ENCODE assay signal across 12 cellular contexts in the genomic region with DNA sequence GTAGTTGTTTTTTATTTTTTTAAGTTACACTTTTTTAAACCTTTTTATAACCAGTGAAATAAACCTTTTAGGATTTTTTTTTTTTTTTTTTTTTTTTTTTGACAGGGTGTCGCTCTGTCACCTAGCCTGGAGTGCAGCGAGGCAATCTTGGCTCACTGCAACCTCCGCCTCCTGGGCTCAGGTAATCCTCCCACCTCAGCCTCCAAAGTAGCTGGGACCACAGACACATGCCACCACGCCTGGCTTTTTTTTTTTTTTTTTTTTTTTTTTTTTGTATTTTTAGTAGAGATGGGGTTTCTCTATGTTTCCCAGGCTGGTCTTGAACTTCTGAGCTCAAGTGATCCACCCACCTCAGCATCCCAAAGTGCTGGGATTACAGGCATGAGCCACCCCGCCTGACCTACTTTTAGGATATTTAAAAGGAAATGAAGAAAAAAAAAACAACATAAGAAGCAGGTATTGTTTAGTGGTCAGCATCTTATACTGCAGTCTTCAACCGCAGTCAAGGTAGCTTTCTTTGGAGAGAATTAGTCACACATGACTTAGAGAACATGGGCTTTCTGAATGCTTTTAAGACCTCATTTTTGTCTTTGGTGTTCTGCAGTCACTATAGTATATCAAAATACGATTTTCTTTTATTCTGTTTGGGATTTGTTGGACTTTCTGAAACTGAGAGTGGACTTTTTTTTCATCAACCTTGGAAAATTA. TPM values are rescaled to one million over a fixed set of nuclear protein-coding genes. Genes with fewer than 3 reads are reported as not detected.
DNase-seq lines count a peak whose midpoint lies in the region; ATAC-seq and TF ChIP-seq lines count a peak whose summit lies in the region.
"Had no signal": no experiment of that assay in that cellular context is flagged by ENCODE, and none has a peak within 500 bp of the region (broad histone marks: within the 10 kb centered on the region; RNA-seq: fewer than 3 reads in every experiment).

No MANE protein-coding gene starts in this region.

- POLR2A ChIA-PET in activated CD4-positive, alpha-beta T cell treated with anti-CD3 and anti-CD28 coated beads, Interleukin-2, amount 10 ng/mL, durations not matched to agents 7 days and 5 days (lab: Charles Lee) = no interaction called here

- peaks cover 52% of the 10 kb centered on the region for H3K4me1 Mint-ChIP-seq in activated CD4-positive, alpha-beta T cell treated with anti-CD3 and anti-CD28 coated beads, Interleukin-2, amount 10 ng/mL, durations not matched to agents 7 days and 5 days

- peak overlapping the region; percentile 94 for H3K4me3 ChIP-seq in SK-N-MC
- peak overlapping the region in 3 of 4 donors; percentile 74 to 90 (median 82) for H3K4me3 ChIP-seq in esophagus squamous epithelium
- peak overlapping the region in 6 of 8 donors; percentile 80 to 97 (median 86) for H3K4me3 ChIP-seq in spleen

- intact Hi-C loops in esophagus squamous epithelium (cut with DNase I) (no loop called here), spleen (cut with DNase I; ENCODE audit: low total_unique reads) (no loop called here)

- H3K9ac ChIP-seq in SK-N-MC (ENCODE audit: insufficient read length) = peak overlapping the region; percentile 95

- H3K4me1 ChIP-seq in esophagus squamous epithelium (peaks cover 10 to 51% (median 24%) of the 10 kb centered on the region in 3 donors), spleen (peaks cover 23 to 72% (median 45%) of the 10 kb centered on the region in 6 donors)

- H3K9me3 ChIP-seq in SK-N-MC (ENCODE audit: low read depth, low read length) (no peaks in the 10 kb centered on the region), esophagus squamous epithelium (no peaks in the 10 kb centered on the region), spleen (no peaks in the 10 kb centered on the region)
- H3K9me3 ChIP-seq: neutrophil had no signal

- WGBS in esophagus squamous epithelium, 2 donors = 86 to 87% methylated on average over 5 to 7 of the region's 7 CpGs
- WGBS in spleen, 5 donors = 89 to 95% (median 93%) methylated on average over 7 of the region's 7 CpGs

- no peak for TF ChIP-seq CTCF in esophagus squamous epithelium (IDR thresholded peaks at IDR 0.05)
- no peak for TF ChIP-seq CTCF in spleen (IDR thresholded peaks at IDR 0.05 in 8 of 11, conservative IDR thresholded peaks at IDR 0.05 in 3 of 11)

- peaks cover 39% of the 10 kb centered on the region for H3K36me3 Mint-ChIP-seq in activated CD4-positive, alpha-beta T cell treated with anti-CD3 and anti-CD28 coated beads, Interleukin-2, amount 10 ng/mL, durations not matched to agents 7 days and 5 days (ENCODE audit: low read depth)

- H3K36me3 ChIP-seq in SK-N-MC (ENCODE audit: insufficient read depth, low read length) = peaks cover 12% of the 10 kb centered on the region
- H3K36me3 ChIP-seq in esophagus squamous epithelium = peaks cover 0 to 27% (median 0%) of the 10 kb centered on the region in 3 donors
- H3K36me3 ChIP-seq in spleen = peaks cover 0 to 32% (median 13%) of the 10 kb centered on the region in 6 donors

- H3K27me3 Mint-ChIP-seq in activated CD4-positive, alpha-beta T cell treated with anti-CD3 and anti-CD28 coated beads, Interleukin-2, amount 10 ng/mL, durations not matched to agents 7 days and 5 days = no peaks in the 10 kb centered on the region

- CTCF ChIA-PET in activated CD4-positive, alpha-beta T cell treated with anti-CD3 and anti-CD28 coated beads, Interleukin-2, amount 10 ng/mL, durations not matched to agents 7 days and 5 days (lab: Charles Lee) = interaction anchor here (0.5 to 0.8 kb wide), 4 partner anchors 104 to 1205 kb away, joined by 3 to 4 read pairs (median 3); no protein-coding TSS in a partner anchor

- no peak for ATAC-seq in HG03432 (IDR thresholded peaks at IDR 0.05; ENCODE audit: unreplicated experiment)

- no peaks in the 10 kb centered on the region for H3K27me3 ChIP-seq in esophagus squamous epithelium
- H3K27me3 ChIP-seq in spleen (replicated peaks in 1 of 7) = no peaks in the 10 kb centered on the region
- H3K27me3 ChIP-seq: neutrophil had no signal

- H3K27ac ChIP-seq in SK-N-MC = no peak overlapping the region
- H3K27ac ChIP-seq in esophagus squamous epithelium = peak overlapping the region in 2 of 4 donors; percentile 90 to 95
- H3K27ac ChIP-seq in spleen = peak overlapping the region in 5 of 8 donors; percentile 91 to 94 (median 93)

- DNase-seq in activated CD4-positive, alpha-beta T cell treated with anti-CD3 and anti-CD28 coated beads, Interleukin-2, amount 10 ng/mL, durations not matched to agents 7 days and 5 days = no peak
- DNase-seq in activated CD4-positive, alpha-beta T cell treated with anti-CD3 and anti-CD28 coated beads for 1 hour = no peak
- DNase-seq in SK-N-MC (ENCODE audit: low read depth, low spot score) (no peak), esophagus squamous epithelium (lab: John Stamatoyannopoulos, UW) (no peak), spleen (no peak), SKM-1 treated with dmso at 0.1 percent for 144 hours (lab: John Stamatoyannopoulos, UW; ENCODE audit: unreplicated experiment) (no peak), RPMI8226 (no peak)
- DNase-seq: IMR-90 had no signal

- peak overlapping the region; percentile 97 for H3K4me3 Mint-ChIP-seq in activated CD4-positive, alpha-beta T cell treated with anti-CD3 and anti-CD28 coated beads, Interleukin-2, amount 10 ng/mL, durations not matched to agents 7 days and 5 days

- TF ChIP-seq POLR2A in esophagus squamous epithelium (IDR thresholded peaks at IDR 0.05) = no peak
- no peak for TF ChIP-seq POLR2A in spleen (IDR thresholded peaks at IDR 0.05)

- peak overlapping the region; percentile 98 for H3K27ac Mint-ChIP-seq in activated CD4-positive, alpha-beta T cell treated with anti-CD3 and anti-CD28 coated beads, Interleukin-2, amount 10 ng/mL, durations not matched to agents 7 days and 5 days

- no peaks in the 10 kb centered on the region for H3K9me3 Mint-ChIP-seq in activated CD4-positive, alpha-beta T cell treated with anti-CD3 and anti-CD28 coated beads, Interleukin-2, amount 10 ng/mL, durations not matched to agents 7 days and 5 days
- H3K9me3 Mint-ChIP-seq: CD14-positive monocyte had no signal

RNA-seq across cellular contexts. Expression of a gene that starts 1.6 kb away (rescaled TPM):
- 10 to 100 TPM; 52.9 to 59.1 TPM for total RNA-seq in activated CD4-positive, alpha-beta T cell treated with anti-CD3 and anti-CD28 coated beads, Interleukin-2, amount 10 ng/mL, durations not matched to agents 7 days and 5 days
- total RNA-seq in esophagus squamous epithelium (10 to 100 TPM; 13.2 to 35.8 (median 19.8) TPM), spleen (10 to 100 TPM; 21.0 to 36.9 (median 22.8) TPM)
- 10 to 100 TPM; 62.6 to 78.6 (median 72.9) TPM for polyA plus RNA-seq in spleen

RNA-seq across cellular contexts. Expression of a gene that starts 4.4 kb away (rescaled TPM):
- 10 to 100 TPM; 57.9 to 73.7 TPM for total RNA-seq in activated CD4-positive, alpha-beta T cell treated with anti-CD3 and anti-CD28 coated beads, Interleukin-2, amount 10 ng/mL, durations not matched to agents 7 days and 5 days
- total RNA-seq in esophagus squamous epithelium (10 to 100 TPM; 36.5 to 40.9 (median 37.3) TPM), spleen (10 to 100 TPM; 39.3 to 50.7 (median 42.1) TPM)
- polyA plus RNA-seq in spleen = 10 to 100 TPM; 31.1 to 45.5 (median 40.0) TPM

RNA-seq across cellular contexts. Expression of a gene that starts 12.9 kb away (rescaled TPM):
- not detected for total RNA-seq in activated CD4-positive, alpha-beta T cell treated with anti-CD3 and anti-CD28 coated beads, Interleukin-2, amount 10 ng/mL, durations not matched to agents 7 days and 5 days
- 10 to 100 TPM in 1 of 4 donors, 1 to 10 TPM in 3; 3.1 to 11.4 (median 9.2) TPM for total RNA-seq in esophagus squamous epithelium
- not detected for total RNA-seq in spleen
- polyA plus RNA-seq in spleen = not detected
- total RNA-seq: dermis microvascular lymphatic vessel endothelial cell, IMR-90 had no signal
- polyA plus RNA-seq: CD14-positive monocyte, IMR-90 had no signal

RNA-seq across cellular contexts. Expression of a gene that starts 50.3 kb away (rescaled TPM):
- not detected for total RNA-seq in activated CD4-positive, alpha-beta T cell treated with anti-CD3 and anti-CD28 coated beads, Interleukin-2, amount 10 ng/mL, durations not matched to agents 7 days and 5 days
- total RNA-seq in esophagus squamous epithelium (under 1 TPM in 1 of 4 donors, not detected in 3; 0.23 TPM), spleen (not detected)
- under 1 TPM in 2 of 3 donors, not detected in 1; 0.09 to 0.14 TPM for polyA plus RNA-seq in spleen
- total RNA-seq: dermis microvascular lymphatic vessel endothelial cell, IMR-90 had no signal
- polyA plus RNA-seq: CD14-positive monocyte, IMR-90 had no signal
